In genomic region chr7:118944271-118944670, GRCh38 we compare ENCODE assay signal across 7 cellular contexts.
"Had no signal": no experiment of that assay in that cellular context is flagged by ENCODE, and none has a peak within 500 bp of the region (broad histone marks: within the 10 kb centered on the region; RNA-seq: fewer than 3 reads in every experiment).

No MANE protein-coding gene starts in this region.

- H3K4me2 ChIP-seq: KMS-11 had no signal

- DNase-seq: IMR-90, KBM-7, KG1 had no signal

- H3K27ac ChIP-seq: HL-60, KMS-11 had no signal

- H3K4me3 Mint-ChIP-seq: IgD-negative memory B cell had no signal

- H3K36me3 Mint-ChIP-seq: IgD-negative memory B cell had no signal

- H3K27ac Mint-ChIP-seq: IgD-negative memory B cell had no signal

- H3K9ac ChIP-seq: KMS-11 had no signal

- H3K27me3 Mint-ChIP-seq: IgD-negative memory B cell had no signal

- FAIRE-seq: HTR-8/SVneo had no signal

- H3K4me1 Mint-ChIP-seq: IgD-negative memory B cell had no signal
